In genomic region chr2:101517753-101518152, GRCh38 we compare ENCODE assay signal across 10 cellular contexts. TPM values are rescaled to one million over a fixed set of nuclear protein-coding genes. Genes with fewer than 3 reads are reported as not detected.
DNase-seq lines count a peak whose midpoint lies in the region; ATAC-seq, FAIRE-seq and TF ChIP-seq lines count a peak whose summit lies in the region.
"Had no signal": no experiment of that assay in that cellular context is flagged by ENCODE, and none has a peak within 500 bp of the region (broad histone marks: within the 10 kb centered on the region; RNA-seq: fewer than 3 reads in every experiment).

No MANE protein-coding gene starts in this region.

- H4K20me1 ChIP-seq in Loucy (ENCODE audit: insufficient read depth, low read length, poor library complexity, severe bottlenecking): no peaks in the 10 kb centered on the region
- H4K20me1 ChIP-seq in mammary epithelial cell (ENCODE audit: insufficient read depth, low read length): no peaks in the 10 kb centered on the region

- H2BK15ac ChIP-seq in mesenchymal stem cell (ENCODE audit: low read depth, poor library complexity, severe bottlenecking): no peak overlapping the region

- no peak for TF ChIP-seq POLR2A in GM12892 (IDR thresholded peaks at IDR 0.05; ENCODE audit: low read depth, low read length)

- no peak overlapping the region for H2AFZ ChIP-seq in Loucy (ENCODE audit: low read length)
- no peak overlapping the region for H2AFZ ChIP-seq in mammary epithelial cell (ENCODE audit: low read depth, low read length)
- H2AFZ ChIP-seq in mesenchymal stem cell (ENCODE audit: low read depth, low read length): no peak overlapping the region

- DNase-seq in DMS53 (lab: John Stamatoyannopoulos, UW) (peak; percentile 75), mammary epithelial cell (peak; percentile 76), mesenchymal stem cell (peak; percentile 74), hypothalamus (lab: John Stamatoyannopoulos, UW) (no peak), GM12892 (ENCODE audit: insufficient read length) (no peak), anterior cingulate cortex (lab: John Stamatoyannopoulos, UW) (no peak)
- DNase-seq: heart left ventricle had no signal

- H3K14ac ChIP-seq in mesenchymal stem cell (ENCODE audit: low read length in 2 of 2): no peak overlapping the region

- intact Hi-C loops in mammary epithelial cell (cut with micrococcal nuclease): loop anchor here (1.0 to 5.0 kb wide), 7 partner anchors 80 to 465 kb away; no protein-coding TSS in a partner anchor

- no peak overlapping the region for H3K4ac ChIP-seq in mesenchymal stem cell (ENCODE audit: low read depth in 1 of 2, low read length in 2 of 2)

- H3K79me2 ChIP-seq in Loucy (ENCODE audit: insufficient read depth, low read length) (no peaks in the 10 kb centered on the region), mammary epithelial cell (ENCODE audit: insufficient read depth, low read length) (no peaks in the 10 kb centered on the region)

- no peaks in the 10 kb centered on the region for H3K27me3 ChIP-seq in Loucy (ENCODE audit: insufficient read depth, low read length, poor library complexity, severe bottlenecking)
- no peaks in the 10 kb centered on the region for H3K27me3 ChIP-seq in mammary epithelial cell (ENCODE audit: insufficient read depth, low read length)
- H3K27me3 ChIP-seq in mesenchymal stem cell (ENCODE audit: control insufficient read depth in 1 of 2, insufficient read depth in 1 of 2, low read length in 2 of 2): no peaks in the 10 kb centered on the region
- H3K27me3 ChIP-seq: heart left ventricle, neural progenitor cell had no signal

- no peak overlapping the region for H2AK5ac ChIP-seq in mesenchymal stem cell (ENCODE audit: low read length, severe bottlenecking)

- no peak for ATAC-seq in GM21367 (IDR thresholded peaks at IDR 0.05; ENCODE audit: unreplicated experiment)

- BruUV-seq in mammary epithelial cell (replicated peaks; lab: Mats Ljungman, UMichigan): TSS peak; percentile 47

- H3K18ac ChIP-seq in mesenchymal stem cell (ENCODE audit: low read depth in 1 of 2, low read length in 2 of 2): no peak overlapping the region

- no peak overlapping the region for H2BK5ac ChIP-seq in mesenchymal stem cell (ENCODE audit: low read depth, low read length, poor library complexity, severe bottlenecking)

- FAIRE-seq in GM12892 (lab: Jason Lieb, UNC): no peak

- H3K27ac ChIP-seq in mammary epithelial cell (ENCODE audit: insufficient read depth, low read depth, low read length): peak overlapping the region; percentile 95
- H3K27ac ChIP-seq in mesenchymal stem cell (ENCODE audit: low read length, poor library complexity, severe bottlenecking): no peak overlapping the region
- H3K27ac ChIP-seq: neural progenitor cell had no signal

- peaks cover 39% of the 10 kb centered on the region for H3K4me1 ChIP-seq in Loucy (ENCODE audit: insufficient read depth, low read length, poor library complexity, severe bottlenecking)
- peaks cover 62% of the 10 kb centered on the region for H3K4me1 ChIP-seq in mammary epithelial cell (ENCODE audit: insufficient read depth, low read length)
- peaks cover 9% of the 10 kb centered on the region for H3K4me1 ChIP-seq in mesenchymal stem cell (ENCODE audit: control insufficient read depth, insufficient read depth, low read depth, low read length)
- H3K4me1 ChIP-seq: neural progenitor cell had no signal

- dilution Hi-C loops in mammary epithelial cell (cut with HindIII; ENCODE audit: low sequenced_read_pairs): loop anchor here (25.0 kb wide), 1 partner anchor 320 kb away; no protein-coding TSS in a partner anchor

- H3K4me3 ChIP-seq in Loucy (ENCODE audit: low read length, poor library complexity, severe bottlenecking) (no peak overlapping the region), mammary epithelial cell (replicated peaks in 1 of 3; ENCODE audit: insufficient read depth in 1 of 3, low read depth in 2 of 3, low read length in 3 of 3) (peak overlapping the region in 1 of 3 experiments; percentile 25), mesenchymal stem cell (ENCODE audit: insufficient read depth in 1 of 2, low read depth in 1 of 2, low read length in 2 of 2) (peak overlapping the region in 1 of 2 experiments; percentile 63)
- H3K4me3 ChIP-seq: neural progenitor cell had no signal

- no peak overlapping the region for H4K8ac ChIP-seq in mesenchymal stem cell (ENCODE audit: low read length)

- in situ Hi-C loops in mammary epithelial cell (cut with MboI; ENCODE audit: low sequenced_read_pairs in 2 of 2): loop anchor here in 1 of 2 donors (5.0 to 25.0 kb wide), 5 partner anchors 85 to 337 kb away; partner anchors contain the start of gene MAP4K4

- no peak overlapping the region for H4K91ac ChIP-seq in mesenchymal stem cell (ENCODE audit: low read length)

- no peaks in the 10 kb centered on the region for H3F3A ChIP-seq in Loucy (ENCODE audit: low read depth)

- H3K9ac ChIP-seq in Loucy (ENCODE audit: low read depth, low read length, poor library complexity, severe bottlenecking): no peak overlapping the region
- H3K9ac ChIP-seq in mammary epithelial cell (ENCODE audit: insufficient read depth, low read length): peak overlapping the region; percentile 54
- peak overlapping the region; percentile 74 for H3K9ac ChIP-seq in mesenchymal stem cell (ENCODE audit: low read length)
- H3K9ac ChIP-seq: neural progenitor cell had no signal

- H3K36me3 ChIP-seq in Loucy (ENCODE audit: insufficient read depth, low read length) (no peaks in the 10 kb centered on the region), mammary epithelial cell (ENCODE audit: insufficient read depth, low read length) (no peaks in the 10 kb centered on the region), mesenchymal stem cell (ENCODE audit: control insufficient read depth in 1 of 2, insufficient read depth in 2 of 2, low read depth in 1 of 2, low read length in 2 of 2) (no peaks in the 10 kb centered on the region)
- H3K36me3 ChIP-seq: heart left ventricle, neural progenitor cell had no signal

- no peaks in the 10 kb centered on the region for H3K79me1 ChIP-seq in mesenchymal stem cell (replicated peaks; ENCODE audit: low read length, poor library complexity, severe bottlenecking)

- no peak overlapping the region for H2BK120ac ChIP-seq in mesenchymal stem cell (ENCODE audit: low read depth, low read length)

- H3K9me3 ChIP-seq in Loucy (ENCODE audit: insufficient read depth, low read depth, low read length): no peaks in the 10 kb centered on the region; the same call in 1 of the 2 replicates
- H3K9me3 ChIP-seq in mammary epithelial cell (replicated peaks; ENCODE audit: insufficient read depth, low read length): peaks cover 8% of the 10 kb centered on the region
- H3K9me3 ChIP-seq in mesenchymal stem cell (ENCODE audit: control insufficient read depth, low read length): no peaks in the 10 kb centered on the region

- no peaks in the 10 kb centered on the region for H3K9me2 ChIP-seq in Loucy (replicated peaks; ENCODE audit: low read depth, low read length)

- no peak for TF ChIP-seq CTCF in Loucy (conservative IDR thresholded peaks at IDR 0.05; ENCODE audit: low read length)
- no peak for TF ChIP-seq CTCF in mammary epithelial cell (conservative IDR thresholded peaks at IDR 0.05 in 1 of 2, IDR thresholded peaks at IDR 0.05 in 1 of 2; ENCODE audit: extremely low read depth in 1 of 2, insufficient read depth in 1 of 2, low read depth in 1 of 2, low read length in 2 of 2)

- CTCF ChIA-PET in mammary epithelial cell (lab: Charles Lee; ENCODE audit: low non-redundant PET): interaction anchor here (0.9 kb wide), 1 partner anchor 366 kb away, joined by 4 read pairs; no protein-coding TSS in a partner anchor

- H3K4me2 ChIP-seq in Loucy (ENCODE audit: low read depth, low read length, poor library complexity, severe bottlenecking) (peak overlapping the region; percentile 52), mammary epithelial cell (ENCODE audit: insufficient read depth, low read depth, low read length) (peak overlapping the region; percentile 75), mesenchymal stem cell (ENCODE audit: low read length, poor library complexity, severe bottlenecking) (no peak overlapping the region)
- H3K4me2 ChIP-seq: neural progenitor cell had no signal

- H3K23ac ChIP-seq in mesenchymal stem cell (ENCODE audit: low read length in 2 of 2): no peak overlapping the region

- H2BK12ac ChIP-seq in mesenchymal stem cell (ENCODE audit: low read length in 2 of 2): no peak overlapping the region

RNA-seq across cellular contexts. Expression of gene RFX8, which starts 42.8 kb away (rescaled TPM):
- total RNA-seq in mammary epithelial cell: under 1 TPM in 1 of 2 donors, not detected in 1; 0.82 TPM
- polyA plus RNA-seq in mammary epithelial cell: 0.53 TPM
- polyA minus RNA-seq in mammary epithelial cell: not detected
- polyA plus RNA-seq in mesenchymal stem cell (2013, experiment 1 of 2): 0.55 TPM
- polyA plus RNA-seq in mesenchymal stem cell (2013, experiment 2 of 2): 0.66 TPM
- not detected for polyA plus RNA-seq in GM12892 (2012; ENCODE audit: missing spikeins)

Comparison
In these comparisons a context has a peak if more than half of its experiments do, and no peak if none do; other contexts are left out.
1. DNase-seq: peak in DMS53 (single experiment), mammary epithelial cell (single experiment) and mesenchymal stem cell (single experiment); none in hypothalamus (0 of 51), GM12892 (single experiment) and anterior cingulate cortex (0 of 58).